In genomic region chr5:177493795-177494355, GRCh38 we compare ENCODE assay signal across 6 cellular contexts. TPM values are rescaled to one million over a fixed set of nuclear protein-coding genes. Genes with fewer than 3 reads are reported as not detected.
A peak's percentile ranks its signal among the peaks of the same experiment; 100 is the strongest.
DNase-seq lines count a peak whose midpoint lies in the region; ATAC-seq and TF ChIP-seq lines count a peak whose summit lies in the region.

No MANE protein-coding gene starts in this region.

- peaks cover 79% of the 10 kb centered on the region for H3K4me1 Mint-ChIP-seq in dendritic cell treated with granulocyte-macrophage colony-stimulating factor and Interleukin-4, amounts not matched to agents 40 ng/mL and 50 ng/mL, for 4 days (ENCODE audit: low read depth)

- H3F3A ChIP-seq in PC-9 (ENCODE audit: insufficient read depth, low read depth), result peaks cover 31% of the 10 kb centered on the region; the same call in 1 of the 2 replicates

- no peak for ATAC-seq in GM18909 (IDR thresholded peaks at IDR 0.05; ENCODE audit: poor library complexity, unreplicated experiment)
- ATAC-seq in GM21786 (IDR thresholded peaks at IDR 0.05; ENCODE audit: unreplicated experiment), result no peak

- POLR2A ChIA-PET in PC-9 (lab: Charles Lee; ENCODE audit: unreplicated experiment), result interaction anchor here (0.7 to 1.1 kb wide), 2 partner anchors 22 to 68 kb away, joined by 3 to 4 read pairs; no protein-coding TSS in a partner anchor

- BruUV-seq in PC-9 (replicated peaks; lab: Mats Ljungman, UMichigan), result TSS peak; percentile 2

- peaks cover 16% of the 10 kb centered on the region for H3K27me3 Mint-ChIP-seq in dendritic cell treated with granulocyte-macrophage colony-stimulating factor and Interleukin-4, amounts not matched to agents 40 ng/mL and 50 ng/mL, for 4 days

- peak overlapping the region; percentile 82 for H3K4me2 ChIP-seq in PC-9

- no peak for DNase-seq in PC-9
- DNase-seq in amygdala (lab: John Stamatoyannopoulos, UW), result no peak

- no peaks in the 10 kb centered on the region for H3K9me3 Mint-ChIP-seq in dendritic cell treated with granulocyte-macrophage colony-stimulating factor and Interleukin-4, amounts not matched to agents 40 ng/mL and 50 ng/mL, for 4 days

- peaks cover 41% of the 10 kb centered on the region for H3K4me1 ChIP-seq in PC-9 (replicated peaks; ENCODE audit: insufficient read depth)

- intact Hi-C loops in PC-9 (cut with micrococcal nuclease; ENCODE audit: unreplicated experiment), result loop anchor here (1.0 to 2.0 kb wide), 2 partner anchors 19 to 23 kb away; no protein-coding TSS in a partner anchor
- intact Hi-C loops in dendritic cell treated with granulocyte-macrophage colony-stimulating factor and Interleukin-4, amounts not matched to agents 40 ng/mL and 50 ng/mL, for 4 days (cut with micrococcal nuclease), result loop anchor here (10.0 kb wide), 1 partner anchor 179 kb away; the partner anchor contains the start of gene MXD3

- no peaks in the 10 kb centered on the region for H3K27me3 ChIP-seq in PC-9 (ENCODE audit: insufficient read depth, low read depth)

- H3K9me3 ChIP-seq in PC-9 (ENCODE audit: insufficient read depth, low read depth), result no peaks in the 10 kb centered on the region

- peaks cover 4% of the 10 kb centered on the region; the same call in 1 of the 2 replicates for H3K36me3 ChIP-seq in PC-9 (ENCODE audit: low read depth)

- no peak overlapping the region for H3K4me3 Mint-ChIP-seq in dendritic cell treated with granulocyte-macrophage colony-stimulating factor and Interleukin-4, amounts not matched to agents 40 ng/mL and 50 ng/mL, for 4 days

- peak overlapping the region; percentile 83 for H3K27ac Mint-ChIP-seq in dendritic cell treated with granulocyte-macrophage colony-stimulating factor and Interleukin-4, amounts not matched to agents 40 ng/mL and 50 ng/mL, for 4 days

- H3K27ac ChIP-seq in PC-9, result peak overlapping the region; percentile 65
- peak overlapping the region in 20 of 21 experiments; percentile 18 to 96 (median 85) for H3K27ac ChIP-seq in skin epidermis

- peaks cover 36% of the 10 kb centered on the region for H3K79me2 ChIP-seq in PC-9 (ENCODE audit: low read depth)

- H3K9me2 ChIP-seq in PC-9 (ENCODE audit: insufficient read depth), result no peaks in the 10 kb centered on the region

- H3K4me3 ChIP-seq in PC-9 (peak overlapping the region; percentile 3; the same call in 1 of the 2 replicates), skin epidermis (no peak overlapping the region)

- no peaks in the 10 kb centered on the region for H4K20me1 ChIP-seq in PC-9 (ENCODE audit: insufficient read depth)

- no peak overlapping the region for H2AFZ ChIP-seq in PC-9

- peaks cover 46% of the 10 kb centered on the region for H3K36me3 Mint-ChIP-seq in dendritic cell treated with granulocyte-macrophage colony-stimulating factor and Interleukin-4, amounts not matched to agents 40 ng/mL and 50 ng/mL, for 4 days (ENCODE audit: low read depth)

- CTCF ChIA-PET in PC-9 (lab: Charles Lee), result no interaction called here

- TF ChIP-seq CTCF in PC-9 (conservative IDR thresholded peaks at IDR 0.05), result no peak

RNA-seq across cellular contexts. Expression of gene PDLIM7, which starts 3.5 kb away (rescaled TPM):
- total RNA-seq in PC-9 (2021), result 167 and 202 TPM in 2 replicates

RNA-seq across cellular contexts. Expression of gene DOK3, which starts 15.8 kb away (rescaled TPM):
- total RNA-seq in PC-9 (2021), result 12.2 and 12.3 TPM in 2 replicates

RNA-seq across cellular contexts. Expression of gene DBN1, which starts 20.4 kb away (rescaled TPM):
- total RNA-seq in PC-9 (2021), result 144 and 181 TPM in 2 replicates

RNA-seq across cellular contexts. Expression of gene DDX41, which starts 22.9 kb away (rescaled TPM):
- 90.8 and 93.1 TPM in 2 replicates for total RNA-seq in PC-9 (2021)

RNA-seq across cellular contexts. Expression of gene PRR7, which starts 47.3 kb away (rescaled TPM):
- 22.2 and 31.7 TPM in 2 replicates for total RNA-seq in PC-9 (2021)
